8 cellular contexts compared by ENCODE assay signal in genomic region chr5:57298295-57298984, GRCh38.
A peak's percentile ranks its signal among the peaks of the same experiment; 100 is the strongest.
DNase-seq lines count a peak whose midpoint lies in the region; ATAC-seq, FAIRE-seq and TF ChIP-seq lines count a peak whose summit lies in the region.

No MANE protein-coding gene starts in this region.

- H3K9me3 ChIP-seq in SJSA1 (replicated peaks), result no peaks in the 10 kb centered on the region
- no peaks in the 10 kb centered on the region for H3K9me3 ChIP-seq in gastroesophageal sphincter
- H3K9me3 ChIP-seq in tibial artery, result no peaks in the 10 kb centered on the region

- H3K27me3 ChIP-seq in SJSA1 (replicated peaks) (no peaks in the 10 kb centered on the region), gastroesophageal sphincter (no peaks in the 10 kb centered on the region), tibial artery (no peaks in the 10 kb centered on the region)

- TF ChIP-seq CTCF in D721Med (IDR thresholded peaks at IDR 0.05; ENCODE audit: insufficient read depth, missing control alignments) (peak; percentile 83), gastroesophageal sphincter (IDR thresholded peaks at IDR 0.05) (peak; percentile 80 to 84 (median 81)), osteocyte (IDR thresholded peaks at IDR 0.05) (peak; percentile 86), tibial artery (IDR thresholded peaks at IDR 0.05) (peak; percentile 80 to 87)

- no peaks in the 10 kb centered on the region for H3K36me3 Mint-ChIP-seq in osteocyte (ENCODE audit: unreplicated experiment)

- TF ChIP-seq EP300 in gastroesophageal sphincter (IDR thresholded peaks at IDR 0.05), result no peak

- no peak overlapping the region for H3K4me3 ChIP-seq in SJSA1
- no peak overlapping the region for H3K4me3 ChIP-seq in gastroesophageal sphincter
- H3K4me3 ChIP-seq in tibial artery, result no peak overlapping the region

- FAIRE-seq in D721Med (lab: Jason Lieb, UNC), result no peak

- ATAC-seq in GM21576 (IDR thresholded peaks at IDR 0.05; ENCODE audit: unreplicated experiment) (peak; percentile 55), gastroesophageal sphincter (peak; percentile 78)

- H3K36me3 ChIP-seq in SJSA1 (no peaks in the 10 kb centered on the region), gastroesophageal sphincter (no peaks in the 10 kb centered on the region), tibial artery (no peaks in the 10 kb centered on the region)

- H3K4me3 Mint-ChIP-seq in osteocyte (ENCODE audit: unreplicated experiment), result no peak overlapping the region

- no peak for TF ChIP-seq POLR2A in gastroesophageal sphincter (IDR thresholded peaks at IDR 0.05)

- intact Hi-C loops in tibial artery (cut with DNase I; ENCODE audit: low total_unique reads), result no loop called here

- no peaks in the 10 kb centered on the region for H3K27me3 Mint-ChIP-seq in osteocyte (ENCODE audit: unreplicated experiment)

- DNase-seq in D721Med (ENCODE audit: insufficient read length, low spot score) (no peak), M059J (ENCODE audit: low read depth) (peak; percentile 84), SJSA1 (ENCODE audit: low read depth in 1 of 2, low spot score in 2 of 2) (peak; percentile 69 to 84), osteocyte (ENCODE audit: extremely low spot score, unreplicated experiment) (peak; percentile 90), tibial artery (peak; percentile 75 to 83)
- DNase-seq in activated naive CD4-positive, alpha-beta T cell (lab: John Stamatoyannopoulos, UW), result peak; percentile 12 to 69 (median 62)

- H3K27ac ChIP-seq in SJSA1, result no peak overlapping the region
- H3K27ac ChIP-seq in gastroesophageal sphincter, result peak overlapping the region in 2 of 4 donors; percentile 26 to 44
- H3K27ac ChIP-seq in tibial artery, result peak overlapping the region in 1 of 2 donors; percentile 21

- H3K9me3 Mint-ChIP-seq in osteocyte (ENCODE audit: unreplicated experiment), result no peaks in the 10 kb centered on the region

- H3K27ac Mint-ChIP-seq in osteocyte (ENCODE audit: unreplicated experiment), result peak overlapping the region; percentile 56

- peaks cover 25% of the 10 kb centered on the region for H3K4me1 ChIP-seq in SJSA1 (replicated peaks)
- peaks cover 0 to 14% (median 5%) of the 10 kb centered on the region in 3 donors for H3K4me1 ChIP-seq in gastroesophageal sphincter
- peaks cover 0 to 10% (median 6%) of the 10 kb centered on the region in 4 donors for H3K4me1 ChIP-seq in tibial artery

- WGBS in gastroesophageal sphincter (ENCODE audit: low coverage in 1 of 2), 2 donors, result 12 to 14% methylated on average over 6 of the region's 6 CpGs

- peaks cover 15% of the 10 kb centered on the region for H3K4me1 Mint-ChIP-seq in osteocyte (ENCODE audit: unreplicated experiment)
